In the genomic region with DNA sequence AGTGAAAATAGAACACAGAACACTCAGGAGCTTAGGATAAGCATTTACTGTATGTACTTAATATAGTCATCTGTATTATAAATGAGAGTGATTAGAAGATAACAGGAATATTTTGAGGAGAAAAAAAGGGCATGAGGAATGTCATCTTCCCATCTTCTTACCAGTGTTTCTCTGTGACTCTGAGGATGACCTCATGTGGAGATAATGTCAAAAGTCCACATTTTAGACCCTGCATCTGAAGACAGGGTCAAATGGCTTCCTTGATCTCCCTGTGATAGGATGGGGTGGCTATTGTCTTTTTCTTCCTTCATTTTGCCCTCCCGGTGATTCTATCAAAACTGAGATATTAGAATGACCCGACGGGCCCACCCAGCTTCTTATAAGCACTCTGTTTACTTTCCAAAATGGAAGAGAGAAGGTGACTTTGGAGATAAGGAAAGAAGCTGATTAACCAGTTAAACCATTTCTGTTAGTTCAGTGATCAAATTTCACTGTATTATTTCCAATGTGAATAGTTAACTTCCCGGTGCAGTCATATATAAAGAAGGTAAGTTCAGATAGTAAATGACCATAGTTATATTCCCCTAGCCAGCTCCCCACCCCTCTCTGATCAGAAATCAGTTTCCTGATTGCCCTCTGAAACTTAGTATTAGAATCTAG, we compare ENCODE assay signal across 19 cellular contexts.
A peak's percentile ranks its signal among the peaks of the same experiment; 100 is the strongest.
DNase-seq lines count a peak whose midpoint lies in the region; FAIRE-seq and TF ChIP-seq lines count a peak whose summit lies in the region.
"Had no signal": no experiment of that assay in that cellular context is flagged by ENCODE, and none has a peak within 500 bp of the region (broad histone marks: within the 10 kb centered on the region; RNA-seq: fewer than 3 reads in every experiment).

No MANE protein-coding gene starts in this region.

- H3K9ac ChIP-seq in Loucy (ENCODE audit: low read depth, low read length, poor library complexity, severe bottlenecking): no peak overlapping the region
- no peak overlapping the region for H3K9ac ChIP-seq in mesendoderm (ENCODE audit: low read length)

- 0 out of 2 replicates have a peak, but pooled peaks cover 4% of the 10 kb centered on the region for H3F3A ChIP-seq in Loucy (ENCODE audit: low read depth)

- no peak overlapping the region for H3K4ac ChIP-seq in mesendoderm (ENCODE audit: low read depth, low read length)

- H3K9me3 ChIP-seq in Loucy (ENCODE audit: insufficient read depth, low read depth, low read length) (no peaks in the 10 kb centered on the region), transverse colon (no peaks in the 10 kb centered on the region)

- H3K56ac ChIP-seq in mesendoderm (ENCODE audit: low read length): no peak overlapping the region

- TF ChIP-seq CTCF in Loucy (conservative IDR thresholded peaks at IDR 0.05; ENCODE audit: low read length) (no peak), transverse colon (IDR thresholded peaks at IDR 0.05) (no peak)

- peak; percentile 49 for FAIRE-seq in G401.6 (lab: Jason Lieb, UNC)
- FAIRE-seq: GM12878 had no signal

- TF ChIP-seq EP300 in transverse colon (IDR thresholded peaks at IDR 0.05; ENCODE audit: low read depth): no peak

- H3K4me2 ChIP-seq in Loucy (ENCODE audit: low read depth, low read length, poor library complexity, severe bottlenecking): no peak overlapping the region
- H3K4me2 ChIP-seq in mesendoderm (ENCODE audit: low read length): no peak overlapping the region

- H3K4me3 ChIP-seq in Loucy (ENCODE audit: low read length, poor library complexity, severe bottlenecking): no peak overlapping the region
- no peak overlapping the region for H3K4me3 ChIP-seq in mesendoderm (ENCODE audit: low read length)
- no peak overlapping the region for H3K4me3 ChIP-seq in transverse colon
- H3K4me3 ChIP-seq: GM12878 had no signal

- no peak overlapping the region for H4K8ac ChIP-seq in mesendoderm (ENCODE audit: low read depth, low read length)

- H3K27ac ChIP-seq in mesendoderm (ENCODE audit: low read depth, low read length): no peak overlapping the region
- no peak overlapping the region for H3K27ac ChIP-seq in transverse colon

- no peak overlapping the region for H3K23ac ChIP-seq in mesendoderm (ENCODE audit: low read length)

- H3K9me2 ChIP-seq in Loucy (replicated peaks; ENCODE audit: low read depth, low read length): no peaks in the 10 kb centered on the region

- H3K4me1 ChIP-seq in Loucy (ENCODE audit: insufficient read depth, low read length, poor library complexity, severe bottlenecking) (peaks cover 35% of the 10 kb centered on the region), mesendoderm (ENCODE audit: control insufficient read depth, low read depth, low read length) (peaks cover 2% of the 10 kb centered on the region), transverse colon (no peaks in the 10 kb centered on the region)

- no CpG with 5 or more reads among the region's 4 CpGs for WGBS in mesendoderm (ENCODE audit: extremely low coverage, insufficient coverage, low lambda C conversion rate)
- 38 to 54% methylated on average over 4 of the region's 4 CpGs for WGBS in transverse colon (ENCODE audit: low coverage in 1 of 2), 2 donors

- no peak overlapping the region for H2BK120ac ChIP-seq in mesendoderm (ENCODE audit: low read depth, low read length)

- no peak overlapping the region for H2BK15ac ChIP-seq in mesendoderm (replicated peaks; ENCODE audit: low read depth)

- H4K20me1 ChIP-seq in Loucy (ENCODE audit: insufficient read depth, low read length, poor library complexity, severe bottlenecking): no peaks in the 10 kb centered on the region

- H2AFZ ChIP-seq in Loucy (ENCODE audit: low read length): peak overlapping the region; percentile 46; the same call in 1 of the 2 replicates

- DNase-seq in mesendoderm (peak; percentile 52), SK-N-DZ (ENCODE audit: low spot score) (no peak), T-helper 9 cell (no peak), transverse colon (no peak)
- DNase-seq in effector CD4-positive, alpha-beta T cell: no peak
- DNase-seq: COR-L47, HFFc6, KG1, NCI-H1417, NCI-H187 treated with DMSO at 0.1 percent for 48 hours, NCI-H345, NCI-H69, OCI-M1, RPMI8226, SIG-M5, T-helper 17 cell had no signal

- intact Hi-C loops in transverse colon (cut with DNase I; ENCODE audit: low total_unique reads): no loop called here

- no peak for TF ChIP-seq POLR2A in transverse colon (IDR thresholded peaks at IDR 0.05)

- no peaks in the 10 kb centered on the region for H3K79me2 ChIP-seq in Loucy (ENCODE audit: insufficient read depth, low read length)
- no peaks in the 10 kb centered on the region for H3K79me2 ChIP-seq in mesendoderm (ENCODE audit: control insufficient read depth, insufficient read depth, low read length)

- in situ Hi-C loops in transverse colon (cut with MboI; ENCODE audit: low pct_ligation_motif_present in 1 of 4, low pct_unique_long_range_greater_than_20kb in 1 of 4, low sequenced_read_pairs in 3 of 4): no loop called here

- no peak overlapping the region for H2BK5ac ChIP-seq in mesendoderm (ENCODE audit: low read length)

- no peaks in the 10 kb centered on the region for H3K27me3 ChIP-seq in Loucy (ENCODE audit: insufficient read depth, low read length, poor library complexity, severe bottlenecking)
- H3K27me3 ChIP-seq in mesendoderm (ENCODE audit: insufficient read depth, low read length, poor library complexity): no peaks in the 10 kb centered on the region
- peaks cover 4% of the 10 kb centered on the region for H3K27me3 ChIP-seq in transverse colon

- no peaks in the 10 kb centered on the region for H3K79me1 ChIP-seq in mesendoderm (ENCODE audit: low read length)

- no peaks in the 10 kb centered on the region for H3K36me3 ChIP-seq in Loucy (ENCODE audit: insufficient read depth, low read length)
- no peaks in the 10 kb centered on the region for H3K36me3 ChIP-seq in mesendoderm (ENCODE audit: control insufficient read depth, insufficient read depth, low read length)
- no peaks in the 10 kb centered on the region for H3K36me3 ChIP-seq in transverse colon

- no peak overlapping the region for H4K5ac ChIP-seq in mesendoderm (ENCODE audit: low read length)

- H2AK5ac ChIP-seq in mesendoderm (ENCODE audit: low read length): no peak overlapping the region

- H3K18ac ChIP-seq in mesendoderm (ENCODE audit: low read length): no peak overlapping the region
